11 cellular contexts compared by ENCODE assay signal in genomic region chr13:60162096-60162495, GRCh38. TPM values are rescaled to one million over a fixed set of nuclear protein-coding genes. Genes with fewer than 3 reads are reported as not detected.
DNase-seq lines count a peak whose midpoint lies in the region; ATAC-seq, FAIRE-seq and TF ChIP-seq lines count a peak whose summit lies in the region.
"Had no signal": no experiment of that assay in that cellular context is flagged by ENCODE, and none has a peak within 500 bp of the region (broad histone marks: within the 10 kb centered on the region; RNA-seq: fewer than 3 reads in every experiment).

No MANE protein-coding gene starts in this region.

- in situ Hi-C loops in GM13977 (cut with MboI; ENCODE audit: low pct_unique_long_range_greater_than_20kb, low sequenced_read_pairs, unreplicated experiment): no loop called here
- in situ Hi-C loops in GM13976 (cut with MboI; ENCODE audit: low sequenced_read_pairs, unreplicated experiment): no loop called here

- H4K20me1 ChIP-seq in fibroblast of lung (ENCODE audit: control insufficient read depth, extremely low read depth, insufficient read depth, low read length): no peaks in the 10 kb centered on the region

- TF ChIP-seq CTCF in A549 (IDR thresholded peaks at IDR 0.05) (no peak), GM13977 (IDR thresholded peaks at IDR 0.05; ENCODE audit: extremely low read depth, insufficient read depth, missing control alignments) (no peak), fibroblast of lung (conservative IDR thresholded peaks at IDR 0.05 in 1 of 2, IDR thresholded peaks at IDR 0.05 in 1 of 2; ENCODE audit: low read depth in 1 of 2, low read length in 2 of 2) (no peak), GM13976 (IDR thresholded peaks at IDR 0.05; ENCODE audit: borderline replicate concordance, control extremely low read depth, extremely low read depth, insufficient read depth, missing control alignments) (no peak)

- H3K27me3 ChIP-seq in SJCRH30 (no peaks in the 10 kb centered on the region), fibroblast of lung (ENCODE audit: control insufficient read depth, insufficient read depth, low read length) (no peaks in the 10 kb centered on the region)

- TF ChIP-seq RAD21 in A549 (conservative IDR thresholded peaks at IDR 0.05 in 1 of 2, IDR thresholded peaks at IDR 0.05 in 1 of 2): no peak

- CTCF ChIA-PET in A549 (lab: Yijun Ruan, JAX): no interaction called here

- H3K4me1 ChIP-seq in A549 (peaks cover 10% of the 10 kb centered on the region; the same call in 2 of the 3 replicates), SJCRH30 (no peaks in the 10 kb centered on the region), fibroblast of lung (ENCODE audit: control insufficient read depth, extremely low read depth, insufficient read depth, low read length) (no peaks in the 10 kb centered on the region)

- ATAC-seq in A549 (no peak), GM19395 (IDR thresholded peaks at IDR 0.05; ENCODE audit: unreplicated experiment) (no peak), GM19452 (IDR thresholded peaks at IDR 0.05; ENCODE audit: unreplicated experiment) (no peak), HG03520 (IDR thresholded peaks at IDR 0.05; ENCODE audit: unreplicated experiment) (no peak)
- ATAC-seq: mucosa of descending colon had no signal

- H3K36me3 ChIP-seq in SJCRH30 (peaks cover 39% of the 10 kb centered on the region), fibroblast of lung (ENCODE audit: control insufficient read depth, insufficient read depth, low read length) (no peaks in the 10 kb centered on the region)

- H3K27ac ChIP-seq in A549: no peak overlapping the region
- peak overlapping the region; percentile 96 for H3K27ac ChIP-seq in SJCRH30
- H3K27ac ChIP-seq in fibroblast of lung (ENCODE audit: insufficient read depth, low read length): no peak overlapping the region

- FAIRE-seq in A549 (lab: Jason Lieb, UNC): no peak

- peaks cover 64% of the 10 kb centered on the region for H3K79me2 ChIP-seq in fibroblast of lung (ENCODE audit: control insufficient read depth, insufficient read depth, low read length)

- H3K9me3 ChIP-seq in A549 (no peaks in the 10 kb centered on the region), SJCRH30 (replicated peaks) (peaks cover 9% of the 10 kb centered on the region; the same call in 1 of the 2 replicates), fibroblast of lung (ENCODE audit: control insufficient read depth, insufficient read depth, low read depth, low read length) (no peaks in the 10 kb centered on the region)
- H3K9me3 ChIP-seq: mucosa of descending colon had no signal

- TF ChIP-seq POLR2A in A549 (IDR thresholded peaks at IDR 0.05; ENCODE audit: low read length): no peak

- no peak for TF ChIP-seq EP300 in A549 (IDR thresholded peaks at IDR 0.05)

- DNase-seq in A549 (ENCODE audit: low read depth in 1 of 2, low spot score in 1 of 2) (no peak), GM13977 (ENCODE audit: low spot score) (peak; percentile 11), SJCRH30 (no peak), fibroblast of lung (ENCODE audit: low read depth in 2 of 2) (peak in 1 of 2 donors; percentile 40), GM13976 (ENCODE audit: low spot score) (no peak)
- DNase-seq: amniotic stem cell, mucosa of descending colon, NCI-H510A treated with DMSO at 0.1 percent for 48 hours had no signal

- peak overlapping the region; percentile 67; the same call in 2 of the 3 replicates for H3K4me2 ChIP-seq in A549
- peak overlapping the region; percentile 52 for H3K4me2 ChIP-seq in fibroblast of lung (ENCODE audit: extremely low read depth, insufficient read depth, low read length)

- no peak overlapping the region for H2AFZ ChIP-seq in fibroblast of lung (ENCODE audit: low read length)

- POLR2A ChIA-PET in A549 (lab: Yijun Ruan, JAX): no interaction called here

- no peak overlapping the region for H3K9ac ChIP-seq in fibroblast of lung (ENCODE audit: insufficient read depth, low read length)

- H3K4me3 ChIP-seq in A549 (no peak overlapping the region; the same call in 2 of the 3 replicates), SJCRH30 (peak overlapping the region; percentile 78), fibroblast of lung (replicated peaks in 1 of 4; ENCODE audit: control extremely low read depth in 1 of 4, insufficient read depth in 1 of 4, low read depth in 3 of 4, low read length in 4 of 4) (peak overlapping the region in 3 of 4 experiments; percentile 28 to 95 (median 94))
- H3K4me3 ChIP-seq: mucosa of descending colon had no signal

TF ChIP-seq in A549, 52 proteins besides CTCF, POLR2A, EP300 and RAD21:
- no peak for TF ChIP-seq JUNB (IDR thresholded peaks at IDR 0.05)
- no peak for TF ChIP-seq CEBPB (IDR thresholded peaks at IDR 0.05)
- TF ChIP-seq HOXB5 (CRISPR knock-in tag; IDR thresholded peaks at IDR 0.05): no peak
- TF ChIP-seq HDAC2 (IDR thresholded peaks at IDR 0.05): no peak
- TF ChIP-seq HMGXB4 (CRISPR knock-in tag; IDR thresholded peaks at IDR 0.05; ENCODE audit: borderline replicate concordance): no peak
- TF ChIP-seq KDM1A (IDR thresholded peaks at IDR 0.05; ENCODE audit: low read depth): no peak
- no peak for TF ChIP-seq HOXB13 (CRISPR knock-in tag; IDR thresholded peaks at IDR 0.05; ENCODE audit: low read depth)
- TF ChIP-seq ZFP36 (IDR thresholded peaks at IDR 0.05; ENCODE audit: borderline replicate concordance, partially characterized antibody): no peak
- no peak for TF ChIP-seq NPAS2 (CRISPR knock-in tag; IDR thresholded peaks at IDR 0.05; ENCODE audit: borderline replicate concordance)
- no peak for TF ChIP-seq FOSL2 (IDR thresholded peaks at IDR 0.05)
- TF ChIP-seq FOSL2 (CRISPR knock-in tag; IDR thresholded peaks at IDR 0.05): no peak
- TF ChIP-seq MYC (IDR thresholded peaks at IDR 0.05; ENCODE audit: borderline replicate concordance, low read length): no peak
- no peak for TF ChIP-seq PHF8 (IDR thresholded peaks at IDR 0.05; ENCODE audit: borderline replicate concordance, low read depth)
- no peak for TF ChIP-seq JUN (IDR thresholded peaks at IDR 0.05)

RNA-seq across cellular contexts. Expression of gene DIAPH3, which starts 1.6 kb away (rescaled TPM):
- 11.3 and 13.6 TPM in 2 replicates for polyA plus RNA-seq in A549 (2011; rRNA removed)
- 4.0 and 4.3 TPM in 2 replicates for polyA plus RNA-seq in A549 (2012; cell fraction: cytosol; rRNA removed)
- polyA plus RNA-seq in A549 (2012; cell fraction: nucleus; rRNA removed): 3.7 and 4.9 TPM in 2 replicates
- polyA plus RNA-seq in A549 (2017; fragmentation: RNase III; extraction: RNeasy Plus Mini Kit Qiagen cat#74134 plus additional on column Dnase treatment): 9.4 to 11.8 TPM (median 10.8 TPM) in 3 replicates
- polyA minus RNA-seq in A549 (2011; rRNA and poly(A)+ RNA removed): 14.5 and 15.4 TPM in 2 replicates
- 29.6 and 37.7 TPM in 2 replicates for total RNA-seq in SJCRH30 (2014; rRNA removed; shearing (Covaris generic))
- total RNA-seq in fibroblast of lung: 1.8 and 5.9 TPM in 2 replicates
- polyA plus RNA-seq in fibroblast of lung: 10.9 and 23.6 TPM in 2 replicates
- polyA plus RNA-seq in fibroblast of lung (2012): 9.1 and 16.6 TPM in 2 replicates
- polyA minus RNA-seq in fibroblast of lung (ENCODE audit: low replicate concordance): 6.9 and 19.4 TPM in 2 replicates
